8 cellular contexts compared by ENCODE assay signal in the genomic region with DNA sequence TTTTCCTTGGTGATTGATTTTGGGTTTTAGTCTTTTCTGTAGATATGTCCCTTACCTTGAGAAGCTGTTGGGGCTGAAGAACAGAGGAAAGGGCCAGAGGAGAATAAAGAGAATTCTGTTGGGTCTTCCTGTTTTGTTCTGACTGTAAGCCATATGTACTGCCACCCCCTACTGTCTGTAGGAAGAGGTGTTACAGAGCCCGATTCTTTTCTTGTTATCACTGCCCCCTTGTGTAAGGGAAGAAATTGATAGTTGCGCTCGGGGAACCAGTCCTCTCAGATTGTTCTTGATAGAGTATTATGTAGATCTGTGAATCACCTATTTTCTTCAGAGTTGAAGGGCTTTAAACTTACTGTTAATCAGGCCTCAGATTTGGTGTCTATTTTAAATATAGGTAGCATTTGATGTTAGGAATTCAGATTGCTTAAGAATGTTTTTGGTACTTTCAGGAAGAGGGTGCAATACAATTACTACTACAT. TPM values are rescaled to one million over a fixed set of nuclear protein-coding genes. Genes with fewer than 3 reads are reported as not detected.
DNase-seq lines count a peak whose midpoint lies in the region; ATAC-seq and TF ChIP-seq lines count a peak whose summit lies in the region.

No MANE protein-coding gene starts in this region.

- CTCF ChIA-PET in CD8-positive, alpha-beta T cell (lab: Charles Lee) = interaction anchor here (0.6 to 1.8 kb wide), 9 partner anchors 27 to 643 kb away, joined by 3 to 6 read pairs (median 3); no protein-coding TSS in a partner anchor
- CTCF ChIA-PET in activated CD8-positive, alpha-beta T cell treated with anti-CD3 and anti-CD28 coated beads, Interleukin-2, amount 10 ng/mL, durations not matched to agents 7 days and 5 days (lab: Charles Lee) = interaction anchor here (1.0 to 2.6 kb wide), 3 partner anchors 9 to 416 kb away, joined by 3 to 8 read pairs (median 7); no protein-coding TSS in a partner anchor

- H3K4me3 Mint-ChIP-seq in CD8-positive, alpha-beta T cell = peak overlapping the region; percentile 40
- no peak overlapping the region for H3K4me3 Mint-ChIP-seq in activated CD8-positive, alpha-beta T cell treated with anti-CD3 and anti-CD28 coated beads, Interleukin-2, amount 10 ng/mL, durations not matched to agents 7 days and 5 days
- peak overlapping the region; percentile 55 for H3K4me3 Mint-ChIP-seq in natural killer cell treated with Interleukin-12 subunit alpha and Interleukin-12 subunit beta and Interleukin-15 and Interleukin-18, amount 100 ng/mL, for 72 hours

- WGBS in transverse colon (ENCODE audit: low coverage in 1 of 2), 2 donors = 0% methylated on average over 3 of the region's 3 CpGs

- H3K9me3 Mint-ChIP-seq in CD8-positive, alpha-beta T cell = no peaks in the 10 kb centered on the region
- H3K9me3 Mint-ChIP-seq in activated CD8-positive, alpha-beta T cell treated with anti-CD3 and anti-CD28 coated beads, Interleukin-2, amount 10 ng/mL, durations not matched to agents 7 days and 5 days (ENCODE audit: insufficient read depth) = no peaks in the 10 kb centered on the region
- H3K9me3 Mint-ChIP-seq in natural killer cell treated with Interleukin-12 subunit alpha and Interleukin-12 subunit beta and Interleukin-15 and Interleukin-18, amount 100 ng/mL, for 72 hours = no peaks in the 10 kb centered on the region

- no peaks in the 10 kb centered on the region for H3K27me3 Mint-ChIP-seq in CD8-positive, alpha-beta T cell (ENCODE audit: low read depth)
- H3K27me3 Mint-ChIP-seq in activated CD8-positive, alpha-beta T cell treated with anti-CD3 and anti-CD28 coated beads, Interleukin-2, amount 10 ng/mL, durations not matched to agents 7 days and 5 days (ENCODE audit: low read depth) = peaks cover 23% of the 10 kb centered on the region
- H3K27me3 Mint-ChIP-seq in natural killer cell treated with Interleukin-12 subunit alpha and Interleukin-12 subunit beta and Interleukin-15 and Interleukin-18, amount 100 ng/mL, for 72 hours = peaks cover 3 to 7% of the 10 kb centered on the region in 2 donors

- no peak overlapping the region for H3K27ac ChIP-seq in CD8-positive, alpha-beta T cell (ENCODE audit: low read depth, low read length)
- H3K27ac ChIP-seq in HL-60 (replicated peaks) (no peak overlapping the region), transverse colon (no peak overlapping the region)

- no peaks in the 10 kb centered on the region for H3K36me3 ChIP-seq in CD8-positive, alpha-beta T cell (ENCODE audit: insufficient read depth, low read length)
- no peaks in the 10 kb centered on the region for H3K36me3 ChIP-seq in transverse colon

- ATAC-seq in CD8-positive, alpha-beta T cell = peak; percentile 39
- ATAC-seq in GM19351 (IDR thresholded peaks at IDR 0.05; ENCODE audit: unreplicated experiment) (peak; percentile 70), esophagus mucosa (peak; percentile 74)
- peak; percentile 66 for ATAC-seq in activated CD8-positive, alpha-beta T cell treated with anti-CD3 and anti-CD28 coated beads, Interleukin-2, amount 10 ng/mL, durations not matched to agents 7 days and 5 days
- ATAC-seq in natural killer cell treated with Interleukin-12 subunit alpha and Interleukin-12 subunit beta and Interleukin-15 and Interleukin-18, amount 100 ng/mL, for 72 hours = peak; percentile 60 to 77

- H3K9me3 ChIP-seq in CD8-positive, alpha-beta T cell (ENCODE audit: low read length) = no peaks in the 10 kb centered on the region
- H3K9me3 ChIP-seq in transverse colon = no peaks in the 10 kb centered on the region

- POLR2A ChIA-PET in CD8-positive, alpha-beta T cell (lab: Charles Lee) = no interaction called here
- POLR2A ChIA-PET in activated CD8-positive, alpha-beta T cell treated with anti-CD3 and anti-CD28 coated beads, Interleukin-2, amount 10 ng/mL, durations not matched to agents 7 days and 5 days (lab: Charles Lee) = no interaction called here

- intact Hi-C loops in CD8-positive, alpha-beta T cell (cut with DNase I, micrococcal nuclease) = loop anchor here (1.0 to 10.0 kb wide), 13 partner anchors 86 to 904 kb away; partner anchors contain the start of genes MED13 (in 2 of the 2), METTL2A (in 2 of the 2), CCDC47 (in 1 of the 2) and DDX42 (in 1 of the 2)
- intact Hi-C loops in transverse colon (cut with DNase I; ENCODE audit: low total_unique reads) = no loop called here

- H3K4me1 ChIP-seq in CD8-positive, alpha-beta T cell (ENCODE audit: insufficient read depth, low read length) = peaks cover 23% of the 10 kb centered on the region
- H3K4me1 ChIP-seq in transverse colon = peaks cover 10 to 27% (median 19%) of the 10 kb centered on the region in 4 donors

- no peaks in the 10 kb centered on the region for H3K36me3 Mint-ChIP-seq in CD8-positive, alpha-beta T cell
- H3K36me3 Mint-ChIP-seq in activated CD8-positive, alpha-beta T cell treated with anti-CD3 and anti-CD28 coated beads, Interleukin-2, amount 10 ng/mL, durations not matched to agents 7 days and 5 days (ENCODE audit: low read depth) = peaks cover 2% of the 10 kb centered on the region
- no peaks in the 10 kb centered on the region for H3K36me3 Mint-ChIP-seq in natural killer cell treated with Interleukin-12 subunit alpha and Interleukin-12 subunit beta and Interleukin-15 and Interleukin-18, amount 100 ng/mL, for 72 hours

- H3K27me3 ChIP-seq in CD8-positive, alpha-beta T cell (ENCODE audit: insufficient read depth, low read length) = no peaks in the 10 kb centered on the region
- H3K27me3 ChIP-seq in HL-60 (ENCODE audit: insufficient read depth, poor library complexity, severe bottlenecking) (peaks cover 5% of the 10 kb centered on the region), transverse colon (peaks cover 4% of the 10 kb centered on the region)

- no peak for TF ChIP-seq EP300 in transverse colon (IDR thresholded peaks at IDR 0.05; ENCODE audit: low read depth)

- peak overlapping the region; percentile 3 for H3K27ac Mint-ChIP-seq in CD8-positive, alpha-beta T cell
- no peak overlapping the region for H3K27ac Mint-ChIP-seq in activated CD8-positive, alpha-beta T cell treated with anti-CD3 and anti-CD28 coated beads, Interleukin-2, amount 10 ng/mL, durations not matched to agents 7 days and 5 days
- peak overlapping the region in 1 of 2 donors; percentile 78 for H3K27ac Mint-ChIP-seq in natural killer cell treated with Interleukin-12 subunit alpha and Interleukin-12 subunit beta and Interleukin-15 and Interleukin-18, amount 100 ng/mL, for 72 hours

- peak in 6 of 7 experiments; percentile 6 to 55 (median 52) for DNase-seq in CD8-positive, alpha-beta T cell
- DNase-seq in HL-60 (ENCODE audit: low read depth in 1 of 2, low spot score in 1 of 2) (peak; percentile 76 to 82), NCI-H748 (lab: John Stamatoyannopoulos, UW; ENCODE audit: unreplicated experiment) (peak; percentile 89), transverse colon (peak; percentile 44)
- peak; percentile 72 for DNase-seq in activated CD8-positive, alpha-beta T cell treated with anti-CD3 and anti-CD28 coated beads, Interleukin-2, amount 10 ng/mL, durations not matched to agents 7 days and 5 days
- peak; percentile 65 for DNase-seq in natural killer cell treated with Interleukin-12 subunit alpha and Interleukin-12 subunit beta and Interleukin-15 and Interleukin-18, amount 100 ng/mL, for 72 hours (ENCODE audit: low spot score)

- no peak overlapping the region for H3K4me3 ChIP-seq in CD8-positive, alpha-beta T cell (ENCODE audit: low read depth, low read length)
- H3K4me3 ChIP-seq in HL-60 (replicated peaks; ENCODE audit: insufficient read depth, low read length) = no peak overlapping the region
- no peak overlapping the region for H3K4me3 ChIP-seq in transverse colon

- no peak for TF ChIP-seq POLR2A in transverse colon (IDR thresholded peaks at IDR 0.05)

- peak; percentile 93 for TF ChIP-seq CTCF in CD8-positive, alpha-beta T cell (IDR thresholded peaks at IDR 0.05)
- TF ChIP-seq CTCF in HL-60 (IDR thresholded peaks at IDR 0.05; ENCODE audit: insufficient read depth, low read length) = peak; percentile 83
- peak; percentile 71 to 92 (median 73) for TF ChIP-seq CTCF in transverse colon (IDR thresholded peaks at IDR 0.05)

- in situ Hi-C loops in transverse colon (cut with MboI; ENCODE audit: low pct_ligation_motif_present in 1 of 4, low pct_unique_long_range_greater_than_20kb in 1 of 4, low sequenced_read_pairs in 3 of 4) = loop anchor here in 2 of 4 donors (10.0 kb wide), 2 partner anchors 254 to 264 kb away; no protein-coding TSS in a partner anchor

- peaks cover 36% of the 10 kb centered on the region for H3K4me1 Mint-ChIP-seq in CD8-positive, alpha-beta T cell (ENCODE audit: low read depth)
- peaks cover 33% of the 10 kb centered on the region for H3K4me1 Mint-ChIP-seq in activated CD8-positive, alpha-beta T cell treated with anti-CD3 and anti-CD28 coated beads, Interleukin-2, amount 10 ng/mL, durations not matched to agents 7 days and 5 days (ENCODE audit: low read depth)
- peaks cover 24 to 34% of the 10 kb centered on the region in 2 donors for H3K4me1 Mint-ChIP-seq in natural killer cell treated with Interleukin-12 subunit alpha and Interleukin-12 subunit beta and Interleukin-15 and Interleukin-18, amount 100 ng/mL, for 72 hours (ENCODE audit: low read depth in 2 of 2)

RNA-seq across cellular contexts. Expression of gene TANC2, which starts 2.4 kb away (rescaled TPM):
- 10 to 100 TPM; 33.0 to 35.0 TPM for total RNA-seq in CD8-positive, alpha-beta T cell
- total RNA-seq in activated CD8-positive, alpha-beta T cell treated with anti-CD3 and anti-CD28 coated beads, Interleukin-2, amount 10 ng/mL, durations not matched to agents 7 days and 5 days = 1 to 10 TPM; 8.0 to 8.6 TPM
- total RNA-seq in esophagus mucosa (28.2 TPM), transverse colon (10 to 100 TPM in 3 of 4 donors, 1 to 10 TPM in 1; 9.7 to 22.1 (median 14.2) TPM)
- 10 to 100 TPM in 1 of 2 donors, 1 to 10 TPM in 1; 8.8 to 17.4 TPM for total RNA-seq in natural killer cell treated with Interleukin-12 subunit alpha and Interleukin-12 subunit beta and Interleukin-15 and Interleukin-18, amount 100 ng/mL, for 72 hours
